ENCODE assay signal across 25 cellular contexts in genomic region chr3:120516142-120516541, GRCh38.
"Had no signal": no experiment of that assay in that cellular context is flagged by ENCODE, and none has a peak within 500 bp of the region (broad histone marks: within the 10 kb centered on the region; RNA-seq: fewer than 3 reads in every experiment).

No MANE protein-coding gene starts in this region.

- H3K27ac ChIP-seq: esophagus muscularis mucosa, gastrocnemius medialis, heart right ventricle, left ventricle myocardium inferior, lower lobe of right lung, parathyroid adenoma, prostate gland, right lobe of liver, spleen, testis, tibial nerve, upper lobe of right lung had no signal

- FAIRE-seq: endometrium, islet of Langerhans had no signal

- H3K4me3 Mint-ChIP-seq: memory B cell; naive B cell; nephron; stimulated activated memory B cell treated with anti-CD40 and anti-IgM and Interleukin-4, amounts not matched to agents 10 μg/mL and 1 μg/mL and 100 μg/mL, for 72 hours; stimulated activated naive CD8-positive, alpha-beta T cell treated with anti-CD3 and anti-CD28 coated beads, Interleukin-15, Interleukin-2, amounts not matched to agents 100 ng/mL and 50 ng/mL, for 24 hours had no signal

- H3K9me3 Mint-ChIP-seq: memory B cell; stimulated activated memory B cell treated with anti-CD40 and anti-IgM and Interleukin-4, amounts not matched to agents 10 μg/mL and 1 μg/mL and 100 μg/mL, for 72 hours; stimulated activated naive CD8-positive, alpha-beta T cell treated with anti-CD3 and anti-CD28 coated beads, Interleukin-15, Interleukin-2, amounts not matched to agents 100 ng/mL and 50 ng/mL, for 24 hours had no signal

- H3K36me3 Mint-ChIP-seq: memory B cell; naive B cell; stimulated activated memory B cell treated with anti-CD40 and anti-IgM and Interleukin-4, amounts not matched to agents 10 μg/mL and 1 μg/mL and 100 μg/mL, for 72 hours had no signal

- H3K79me2 ChIP-seq: parathyroid adenoma had no signal

- H3K9me3 ChIP-seq: esophagus muscularis mucosa, gastrocnemius medialis, heart right ventricle, left ventricle myocardium inferior, lower lobe of right lung, prostate gland, right lobe of liver, spleen, testis, tibial nerve, upper lobe of right lung had no signal

- H3K36me3 ChIP-seq: esophagus muscularis mucosa, gastrocnemius medialis, heart right ventricle, left ventricle myocardium inferior, lower lobe of right lung, prostate gland, right lobe of liver, spleen, tibial nerve, upper lobe of right lung had no signal

- ATAC-seq: gastrocnemius medialis; lower lobe of right lung; right lobe of liver; stimulated activated memory B cell treated with anti-CD40 and anti-IgM and Interleukin-4, amounts not matched to agents 10 μg/mL and 1 μg/mL and 100 μg/mL, for 72 hours; upper lobe of right lung had no signal

- H2AFZ ChIP-seq: parathyroid adenoma had no signal

- DNase-seq: effector memory CD4-positive, alpha-beta T cell; gastrocnemius medialis; heart right ventricle; hypothalamus; kidney glomerular epithelial cell; left ventricle myocardium inferior; lower lobe of right lung; naive B cell; right lobe of liver; spleen; stimulated activated CD4-positive, alpha-beta T cell treated with anti-CD3 and anti-CD28 coated beads, Interleukin-15, amount 100 ng/mL, for 24 hours; stimulated activated CD4-positive, alpha-beta T cell treated with anti-CD3 and anti-CD28 coated beads, Interleukin-1b, Interleukin-23, amount 100 ng/mL, for 48 hours; stimulated activated CD4-positive, alpha-beta T cell treated with anti-CD3 and anti-CD28 coated beads, Interleukin-4, amount 100 ng/mL, for 24 hours; testis; upper lobe of right lung had no signal

- H3K27me3 ChIP-seq: esophagus muscularis mucosa, gastrocnemius medialis, heart right ventricle, right lobe of liver, spleen, testis, tibial nerve, upper lobe of right lung had no signal

- H3K4me3 ChIP-seq: esophagus muscularis mucosa, gastrocnemius medialis, heart right ventricle, left ventricle myocardium inferior, lower lobe of right lung, prostate gland, right lobe of liver, spleen, testis, tibial nerve, upper lobe of right lung had no signal

- H3K4me1 ChIP-seq: gastrocnemius medialis, lower lobe of right lung, parathyroid adenoma, prostate gland, right lobe of liver, spleen, testis, tibial nerve, upper lobe of right lung had no signal

- H3K4me1 Mint-ChIP-seq: memory B cell; naive B cell; stimulated activated memory B cell treated with anti-CD40 and anti-IgM and Interleukin-4, amounts not matched to agents 10 μg/mL and 1 μg/mL and 100 μg/mL, for 72 hours had no signal

- H3K27ac Mint-ChIP-seq: memory B cell; naive B cell; nephron; stimulated activated memory B cell treated with anti-CD40 and anti-IgM and Interleukin-4, amounts not matched to agents 10 μg/mL and 1 μg/mL and 100 μg/mL, for 72 hours; stimulated activated naive CD8-positive, alpha-beta T cell treated with anti-CD3 and anti-CD28 coated beads, Interleukin-15, Interleukin-2, amounts not matched to agents 100 ng/mL and 50 ng/mL, for 24 hours had no signal
